8 cellular contexts compared by ENCODE assay signal in genomic region chr15:42490743-42491539, GRCh38. TPM values are rescaled to one million over a fixed set of nuclear protein-coding genes. Genes with fewer than 3 reads are reported as not detected.
DNase-seq lines count a peak whose midpoint lies in the region; ATAC-seq and TF ChIP-seq lines count a peak whose summit lies in the region.

ZNF106 (minus strand) TSS chr15:42491141; CDS start chr15:42472289, 18,852 bp downstream.

- H3K27me3 Mint-ChIP-seq in Caco-2 (ENCODE audit: insufficient read depth, unreplicated experiment), result no peaks in the 10 kb centered on the region
- no peaks in the 10 kb centered on the region for H3K27me3 Mint-ChIP-seq in nephron (ENCODE audit: low read depth)
- no peaks in the 10 kb centered on the region for H3K27me3 Mint-ChIP-seq in stimulated activated naive CD8-positive, alpha-beta T cell treated with anti-CD3 and anti-CD28 coated beads, Interleukin-15, Interleukin-2, amounts not matched to agents 100 ng/mL and 50 ng/mL, for 24 hours

- H3K9me3 ChIP-seq in Caco-2 (no peaks in the 10 kb centered on the region), MM.1S (replicated peaks; ENCODE audit: insufficient read depth, low read length) (no peaks in the 10 kb centered on the region)

- H3K4me3 ChIP-seq in Caco-2 (ENCODE audit: low read depth, low read length), result peak within 1 kb of the TSS; percentile 87
- H3K4me3 ChIP-seq in MM.1S (ENCODE audit: low read length), result peak within 1 kb of the TSS; percentile 80

- intact Hi-C loops in Caco-2 (cut with micrococcal nuclease; ENCODE audit: unreplicated experiment), result loop anchor here (10.0 kb wide), 1 partner anchor 164 kb away; no protein-coding TSS in a partner anchor

- H3K4me3 Mint-ChIP-seq in Caco-2 (ENCODE audit: unreplicated experiment) (peak within 1 kb of the TSS; percentile 99), nephron (peak within 1 kb of the TSS; percentile 86 to 98 (median 96))
- H3K4me3 Mint-ChIP-seq in stimulated activated naive CD8-positive, alpha-beta T cell treated with anti-CD3 and anti-CD28 coated beads, Interleukin-15, Interleukin-2, amounts not matched to agents 100 ng/mL and 50 ng/mL, for 24 hours, result peak within 1 kb of the TSS; percentile 97

- no peak for TF ChIP-seq CTCF in Caco-2 (IDR thresholded peaks at IDR 0.05; ENCODE audit: insufficient read depth in 1 of 2, low read depth in 1 of 2, low read length in 1 of 2, severe bottlenecking in 1 of 2, unreplicated experiment in 1 of 2)
- no peak for TF ChIP-seq CTCF in MM.1S (IDR thresholded peaks at IDR 0.05; ENCODE audit: low read length)
- peak in 1 of 3 experiments; percentile 20 for TF ChIP-seq CTCF in nephron (IDR thresholded peaks at IDR 0.05; ENCODE audit: unreplicated experiment in 3 of 3)

- H3K79me2 ChIP-seq in MM.1S (ENCODE audit: low read length), result peaks cover 49% of the 10 kb centered on the region

- H3K36me3 Mint-ChIP-seq in Caco-2 (ENCODE audit: insufficient read depth, unreplicated experiment) (peaks cover 22% of the 10 kb centered on the region), nephron (ENCODE audit: low read depth) (peaks cover 5% of the 10 kb centered on the region)
- H3K36me3 Mint-ChIP-seq in stimulated activated naive CD8-positive, alpha-beta T cell treated with anti-CD3 and anti-CD28 coated beads, Interleukin-15, Interleukin-2, amounts not matched to agents 100 ng/mL and 50 ng/mL, for 24 hours (ENCODE audit: low read depth), result peaks cover 4% of the 10 kb centered on the region

- H3K9me3 Mint-ChIP-seq in Caco-2 (ENCODE audit: unreplicated experiment) (no peaks in the 10 kb centered on the region), nephron (no peaks in the 10 kb centered on the region)
- H3K9me3 Mint-ChIP-seq in stimulated activated naive CD8-positive, alpha-beta T cell treated with anti-CD3 and anti-CD28 coated beads, Interleukin-15, Interleukin-2, amounts not matched to agents 100 ng/mL and 50 ng/mL, for 24 hours, result no peaks in the 10 kb centered on the region

- CTCF ChIA-PET in Caco-2 (lab: Charles Lee), result interaction anchor here (1.1 kb wide), 1 partner anchor 566 kb away, joined by 7 read pairs; no protein-coding TSS in a partner anchor

- H3K4me1 Mint-ChIP-seq in Caco-2 (ENCODE audit: low read depth, unreplicated experiment) (peaks cover 11% of the 10 kb centered on the region), nephron (peaks cover 32% of the 10 kb centered on the region)
- peaks cover 58% of the 10 kb centered on the region for H3K4me1 Mint-ChIP-seq in stimulated activated naive CD8-positive, alpha-beta T cell treated with anti-CD3 and anti-CD28 coated beads, Interleukin-15, Interleukin-2, amounts not matched to agents 100 ng/mL and 50 ng/mL, for 24 hours (ENCODE audit: low read depth)

- H3K4me2 ChIP-seq in MM.1S (ENCODE audit: low read depth, low read length), result peak within 1 kb of the TSS; percentile 79

- peak; percentile 47 for ATAC-seq in GM21737 (IDR thresholded peaks at IDR 0.05; ENCODE audit: unreplicated experiment)

- no peaks in the 10 kb centered on the region for H3K9me2 ChIP-seq in MM.1S (replicated peaks; ENCODE audit: insufficient read depth, low read length)

- H3K27me3 ChIP-seq in Caco-2 (replicated peaks; ENCODE audit: control insufficient read depth, insufficient read depth, low read length), result no peaks in the 10 kb centered on the region
- no peaks in the 10 kb centered on the region for H3K27me3 ChIP-seq in MM.1S (replicated peaks; ENCODE audit: insufficient read depth, low read length)

- H3K27ac Mint-ChIP-seq in Caco-2 (ENCODE audit: unreplicated experiment) (peak within 1 kb of the TSS; percentile 100), nephron (peak within 1 kb of the TSS; percentile 99 to 100 (median 100))
- peak within 1 kb of the TSS; percentile 95 for H3K27ac Mint-ChIP-seq in stimulated activated naive CD8-positive, alpha-beta T cell treated with anti-CD3 and anti-CD28 coated beads, Interleukin-15, Interleukin-2, amounts not matched to agents 100 ng/mL and 50 ng/mL, for 24 hours

- peak; percentile 88 to 93 for DNase-seq in Caco-2
- DNase-seq in MM.1S, result peak; percentile 94
- peak; percentile 74 for DNase-seq in SHP77 treated with DMSO at 0.1 percent for 48 hours (lab: John Stamatoyannopoulos, UW)
- DNase-seq in activated effector memory CD4-positive, alpha-beta T cell treated with anti-CD3 and anti-CD28 coated beads, Interleukin-2, amount 50 U/mL, for 16 hours, result peak; percentile 95
- DNase-seq in fibroblast of the conjunctiva (ENCODE audit: low read depth), result peak; percentile 85

- POLR2A ChIA-PET in Caco-2 (lab: Charles Lee), result interaction anchor here (0.6 to 1.0 kb wide), 6 partner anchors 15 to 1313 kb away, joined by 3 to 11 read pairs (median 4); partner anchors contain the start of genes GANC, STARD9 and TMEM87A

- peaks cover 15% of the 10 kb centered on the region for H3K4me1 ChIP-seq in Caco-2
- peaks cover 12% of the 10 kb centered on the region; the same call in 1 of the 2 replicates for H3K4me1 ChIP-seq in MM.1S (ENCODE audit: low read length)

- peak within 1 kb of the TSS; percentile 79 for H3K9ac ChIP-seq in MM.1S (ENCODE audit: low read length)

- H2AFZ ChIP-seq in MM.1S (ENCODE audit: low read length), result peak within 1 kb of the TSS; percentile 84

- peak within 1 kb of the TSS; percentile 57; the same call in 1 of the 2 replicates for H3K27ac ChIP-seq in MM.1S (ENCODE audit: low read length)

- no peaks in the 10 kb centered on the region for H3F3A ChIP-seq in MM.1S (ENCODE audit: insufficient read depth, low read length)

- BruUV-seq in Caco-2 (replicated peaks; lab: Mats Ljungman, UMichigan), result no TSS peak

- H3K36me3 ChIP-seq in Caco-2 (ENCODE audit: control insufficient read depth, insufficient read depth, low read length), result no peaks in the 10 kb centered on the region; the same call in 1 of the 2 replicates
- H3K36me3 ChIP-seq in MM.1S (replicated peaks; ENCODE audit: insufficient read depth, low read length), result no peaks in the 10 kb centered on the region

- H4K20me1 ChIP-seq in MM.1S (ENCODE audit: insufficient read depth, low read length), result no peaks in the 10 kb centered on the region

RNA-seq across cellular contexts. Expression of gene ZNF106, which starts in this region (rescaled TPM):
- 47.8 and 51.4 TPM in 2 replicates for total RNA-seq in Caco-2 (2022)

Comparison
In these comparisons a context has a peak if more than half of its experiments do, and no peak if none do; other contexts are left out.
1. Peak in every context shown above with its lines: DNase-seq, ATAC-seq, H3K4me3 ChIP-seq and H3K27ac ChIP-seq.